19 cellular contexts compared by ENCODE assay signal in the genomic region with DNA sequence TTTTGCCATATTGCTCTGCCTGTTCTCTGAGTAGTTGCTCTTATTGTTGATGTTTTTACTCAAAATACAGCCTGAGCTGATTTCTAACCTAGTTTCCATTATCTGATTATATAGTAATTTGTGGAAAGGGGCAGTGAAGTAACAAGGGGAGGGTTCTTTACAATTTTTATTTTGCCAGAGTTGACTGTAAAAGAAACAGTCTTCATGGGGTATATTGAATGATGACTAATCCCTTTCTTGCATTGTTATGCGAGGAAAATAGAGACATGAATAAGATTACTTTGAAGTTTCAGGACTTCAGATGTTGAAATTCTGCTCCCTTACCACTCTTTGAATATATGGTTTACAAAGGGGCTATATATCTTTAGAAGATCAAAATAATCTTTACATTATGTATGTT. TPM values are rescaled to one million over a fixed set of nuclear protein-coding genes. Genes with fewer than 3 reads are reported as not detected.
DNase-seq lines count a peak whose midpoint lies in the region; ATAC-seq and TF ChIP-seq lines count a peak whose summit lies in the region.
"Had no signal": no experiment of that assay in that cellular context is flagged by ENCODE, and none has a peak within 500 bp of the region (broad histone marks: within the 10 kb centered on the region; RNA-seq: fewer than 3 reads in every experiment).

No MANE protein-coding gene starts in this region.

- H4K91ac ChIP-seq in trophoblast cell (ENCODE audit: low read depth, low read length), result no peak overlapping the region

- H2AK5ac ChIP-seq in trophoblast cell (ENCODE audit: low read length), result no peak overlapping the region

- peaks cover 2% of the 10 kb centered on the region in 2 experiments for H3K4me1 ChIP-seq in trophoblast cell (ENCODE audit: control insufficient read depth in 1 of 2, insufficient read depth in 2 of 2, low read length in 2 of 2)
- H3K4me1 ChIP-seq: parathyroid adenoma, testis had no signal

- H3K27ac ChIP-seq in trophoblast cell (ENCODE audit: low read depth, low read length), result peak overlapping the region; percentile 95
- H3K27ac ChIP-seq: cardiac muscle cell, epithelial cell of prostate, parathyroid adenoma, testis had no signal

- no peak overlapping the region for H3K9ac ChIP-seq in trophoblast cell (ENCODE audit: low read length)
- H3K9ac ChIP-seq: parathyroid adenoma had no signal

- no peak overlapping the region for H3K4ac ChIP-seq in trophoblast cell (ENCODE audit: low read depth, low read length)

- H3K36me3 Mint-ChIP-seq in activated T-cell treated with anti-CD3 and anti-CD28 coated beads, Interleukin-2, amount 50 U/mL, for 24 hours (ENCODE audit: low read depth), result peaks cover 60% of the 10 kb centered on the region

- no peaks in the 10 kb centered on the region for H3K27me3 ChIP-seq in trophoblast cell (ENCODE audit: insufficient read depth, low read length)
- H3K27me3 ChIP-seq: cardiac muscle cell, testis had no signal

- H3K79me2 ChIP-seq in trophoblast cell (ENCODE audit: control insufficient read depth, insufficient read depth, low read length, poor library complexity), result no peaks in the 10 kb centered on the region

- H3K9me3 ChIP-seq in trophoblast cell (ENCODE audit: insufficient read depth, low read depth, low read length), result peaks cover 4% of the 10 kb centered on the region
- H3K9me3 ChIP-seq: testis had no signal

- H3K27ac Mint-ChIP-seq in activated T-cell treated with anti-CD3 and anti-CD28 coated beads, Interleukin-2, amount 50 U/mL, for 24 hours, result peak overlapping the region; percentile 72
- H3K27ac Mint-ChIP-seq: mesothelial cell of epicardium, natural killer cell had no signal

- peaks cover 14% of the 10 kb centered on the region for H3K9me3 Mint-ChIP-seq in activated T-cell treated with anti-CD3 and anti-CD28 coated beads, Interleukin-2, amount 50 U/mL, for 24 hours

- H4K8ac ChIP-seq in trophoblast cell (ENCODE audit: low read depth, low read length), result no peak overlapping the region

- H2BK5ac ChIP-seq in trophoblast cell (ENCODE audit: low read depth, low read length, poor library complexity), result no peak overlapping the region

- H2BK12ac ChIP-seq in trophoblast cell (ENCODE audit: low read length), result no peak overlapping the region

- H3K36me3 ChIP-seq in trophoblast cell (ENCODE audit: control insufficient read depth in 1 of 2, insufficient read depth in 2 of 2, low read length in 2 of 2), result peaks cover 2 to 4% of the 10 kb centered on the region in 2 experiments
- H3K36me3 ChIP-seq: cardiac muscle cell had no signal

- H3K4me2 ChIP-seq in trophoblast cell (ENCODE audit: low read length), result peak overlapping the region; percentile 29

- no peak overlapping the region for H3K4me3 Mint-ChIP-seq in activated T-cell treated with anti-CD3 and anti-CD28 coated beads, Interleukin-2, amount 50 U/mL, for 24 hours
- H3K4me3 Mint-ChIP-seq: mesothelial cell of epicardium, natural killer cell had no signal

- no peak overlapping the region for H3K23ac ChIP-seq in trophoblast cell (ENCODE audit: low read length)

- H3K14ac ChIP-seq in trophoblast cell (ENCODE audit: low read length), result no peak overlapping the region

- peaks cover 2% of the 10 kb centered on the region for H3K79me1 ChIP-seq in trophoblast cell (ENCODE audit: low read length)

- no peaks in the 10 kb centered on the region for H3K27me3 Mint-ChIP-seq in activated T-cell treated with anti-CD3 and anti-CD28 coated beads, Interleukin-2, amount 50 U/mL, for 24 hours

- no CpG with 5 or more reads among the region's 1 CpG for WGBS in trophoblast cell (ENCODE audit: extremely low coverage, insufficient coverage, insufficient read length)

- TF ChIP-seq CTCF in choroid plexus epithelial cell (conservative IDR thresholded peaks at IDR 0.05; ENCODE audit: low read depth, low read length), result no peak

- ATAC-seq in HG03565 (IDR thresholded peaks at IDR 0.05; ENCODE audit: unreplicated experiment) (peak; percentile 49), HG03139 (IDR thresholded peaks at IDR 0.05; ENCODE audit: unreplicated experiment) (no peak)
- ATAC-seq: natural killer cell had no signal

- no peak overlapping the region for H3K4me3 ChIP-seq in choroid plexus epithelial cell (ENCODE audit: low read depth, low read length)
- no peak overlapping the region for H3K4me3 ChIP-seq in trophoblast cell (ENCODE audit: low read depth, low read length)
- H3K4me3 ChIP-seq: cardiac muscle cell, testis had no signal

- H2BK120ac ChIP-seq in trophoblast cell (ENCODE audit: insufficient read depth, low read length, poor library complexity), result no peak overlapping the region

- no peak overlapping the region for H2AFZ ChIP-seq in trophoblast cell (ENCODE audit: insufficient read depth, low read length, poor library complexity)
- H2AFZ ChIP-seq: parathyroid adenoma had no signal

- DNase-seq in activated T-cell treated with anti-CD3 and anti-CD28 coated beads, Interleukin-2, amount 50 U/mL, for 24 hours, result no peak
- DNase-seq in activated T-cell treated with anti-CD3 and anti-CD28 coated beads, Interleukin-2, amount 50 U/mL, for 1 hour, result no peak
- peak; percentile 26 for DNase-seq in choroid plexus epithelial cell (ENCODE audit: low read depth)
- peak in 1 of 2 donors; percentile 30 for DNase-seq in trophoblast cell
- no peak for DNase-seq in NCI-H2081 (lab: John Stamatoyannopoulos, UW)
- DNase-seq in Ammon's horn (ENCODE audit: low spot score), result no peak
- DNase-seq: activated CD4-positive, alpha-beta T cell treated with anti-CD3 and anti-CD28 coated beads, Interleukin-2, amount 50 U/mL, for 1 hour; natural killer cell; NCI-H187; NCI-H226; NCI-H82; SHP77 treated with DMSO at 0.1 percent for 48 hours; testis had no signal

- no peak overlapping the region for H4K12ac ChIP-seq in trophoblast cell (ENCODE audit: low read depth, low read length)

- H3K18ac ChIP-seq in trophoblast cell (ENCODE audit: low read length), result no peak overlapping the region

- H3K4me1 Mint-ChIP-seq in activated T-cell treated with anti-CD3 and anti-CD28 coated beads, Interleukin-2, amount 50 U/mL, for 24 hours (ENCODE audit: low read depth), result peaks cover 30% of the 10 kb centered on the region

RNA-seq across cellular contexts. Expression of gene LRRC70, which starts 9.2 kb away (rescaled TPM):
- polyA plus RNA-seq in trophoblast cell (2013), result 0.03 and 0.08 TPM in 2 replicates
